ENCODE assay signal across 18 cellular contexts in the genomic region with DNA sequence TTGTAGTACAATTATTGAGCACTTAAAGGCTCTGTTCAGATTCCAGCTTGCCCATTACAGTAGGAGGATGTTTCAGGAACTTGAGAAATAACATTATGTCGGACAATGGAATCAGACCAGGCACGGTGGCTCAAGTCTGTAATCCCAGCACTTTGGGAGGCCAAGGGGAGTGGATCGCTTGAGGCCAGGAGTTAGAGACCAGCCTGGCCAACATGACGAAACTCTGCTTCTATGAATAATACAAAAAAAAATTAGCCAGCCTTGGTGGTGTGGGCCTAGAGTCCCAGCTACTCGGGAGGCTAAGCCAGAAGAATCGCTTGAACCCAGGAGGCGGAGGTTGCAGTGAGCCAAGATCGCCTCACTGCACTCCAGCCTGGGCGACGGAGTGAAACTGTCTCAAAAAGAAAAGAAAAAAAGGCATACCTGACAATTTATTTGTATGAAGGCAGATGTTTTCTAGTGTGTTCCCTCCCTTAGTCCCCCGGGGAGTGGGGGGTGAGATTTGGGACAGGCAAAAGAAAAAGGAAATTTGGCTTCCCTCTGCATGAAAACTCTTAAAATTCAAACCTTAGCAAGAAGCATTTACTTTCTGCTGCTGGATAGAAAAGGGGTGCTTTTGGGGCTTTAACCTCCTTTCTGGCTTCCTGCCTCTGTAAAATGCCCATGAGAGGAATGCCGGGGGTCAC. TPM values are rescaled to one million over a fixed set of nuclear protein-coding genes. Genes with fewer than 3 reads are reported as not detected.
DNase-seq lines count a peak whose midpoint lies in the region; ATAC-seq, FAIRE-seq and TF ChIP-seq lines count a peak whose summit lies in the region.
"Had no signal": no experiment of that assay in that cellular context is flagged by ENCODE, and none has a peak within 500 bp of the region (broad histone marks: within the 10 kb centered on the region; RNA-seq: fewer than 3 reads in every experiment).

No MANE protein-coding gene starts in this region.

- H3K36me3 ChIP-seq in SJCRH30 (no peaks in the 10 kb centered on the region), neuronal stem cell (replicated peaks in 1 of 2; ENCODE audit: control insufficient read depth in 2 of 2, insufficient read depth in 2 of 2, low read length in 2 of 2) (no peaks in the 10 kb centered on the region)

- intact Hi-C loops in Right ventricle myocardium superior (cut with DNase I), result no loop called here

- H2BK15ac ChIP-seq in neuronal stem cell (ENCODE audit: low read length), result no peak overlapping the region

- no peak overlapping the region for H3K4me2 ChIP-seq in neuronal stem cell (ENCODE audit: insufficient read depth, low read length, poor library complexity, severe bottlenecking)

- H3K14ac ChIP-seq in neuronal stem cell (ENCODE audit: low read length), result no peak overlapping the region

- no peak overlapping the region for H4K8ac ChIP-seq in neuronal stem cell (ENCODE audit: low read depth, low read length)

- no peak overlapping the region for H3K23ac ChIP-seq in neuronal stem cell (ENCODE audit: low read depth, low read length, poor library complexity)

- WGBS in neuronal stem cell (ENCODE audit: extremely low coverage in 2 of 2, insufficient read length in 2 of 2, insufficient replicate concordance in 1 of 2), 2 donors, result no CpG with 5 or more reads among the region's 12 CpGs

- no peak overlapping the region for H2BK12ac ChIP-seq in neuronal stem cell (ENCODE audit: low read length)

- H3K9me3 ChIP-seq in SJCRH30 (replicated peaks) (no peaks in the 10 kb centered on the region), neuronal stem cell (replicated peaks in 1 of 2; ENCODE audit: control insufficient read depth in 2 of 2, insufficient read depth in 1 of 2, low read depth in 1 of 2, low read length in 2 of 2) (peaks cover 0 to 6% of the 10 kb centered on the region in 2 donors)

- H3K4me1 ChIP-seq in SJCRH30, result peaks cover 17% of the 10 kb centered on the region
- H3K4me1 ChIP-seq in neuronal stem cell (ENCODE audit: control insufficient read depth in 2 of 2, insufficient read depth in 1 of 2, low read depth in 1 of 2, low read length in 2 of 2), result peaks cover 18 to 24% of the 10 kb centered on the region in 2 donors

- peak overlapping the region; percentile 42 for H2AFZ ChIP-seq in neuronal stem cell (ENCODE audit: low read length)

- no peak overlapping the region for H2BK5ac ChIP-seq in neuronal stem cell (ENCODE audit: low read length)

- H3K4me3 ChIP-seq in SJCRH30, result no peak overlapping the region
- H3K4me3 ChIP-seq in neuronal stem cell (ENCODE audit: low read length in 2 of 2), result no peak overlapping the region

- no peak overlapping the region for H4K91ac ChIP-seq in neuronal stem cell (ENCODE audit: low read depth, low read length, poor library complexity)

- TF ChIP-seq CTCF in D721Med (IDR thresholded peaks at IDR 0.05; ENCODE audit: insufficient read depth, missing control alignments), result no peak

- no peak overlapping the region for H3K18ac ChIP-seq in neuronal stem cell (ENCODE audit: low read length)

- H3K27ac ChIP-seq in SJCRH30 (peak overlapping the region; percentile 88), neuronal stem cell (replicated peaks; ENCODE audit: low read length) (no peak overlapping the region)

- H2BK120ac ChIP-seq in neuronal stem cell (ENCODE audit: low read depth, low read length), result no peak overlapping the region

- no peak overlapping the region for H3K4ac ChIP-seq in neuronal stem cell (ENCODE audit: low read length)

- H3K27me3 ChIP-seq in SJCRH30, result no peaks in the 10 kb centered on the region
- H3K27me3 ChIP-seq in neuronal stem cell (ENCODE audit: control insufficient read depth in 3 of 3, insufficient read depth in 3 of 3, low read depth in 1 of 3, low read length in 3 of 3), result no peaks in the 10 kb centered on the region

- H3K79me1 ChIP-seq in neuronal stem cell (ENCODE audit: low read depth, low read length), result no peaks in the 10 kb centered on the region

- FAIRE-seq in D721Med (lab: Jason Lieb, UNC), result peak; percentile 95

- ATAC-seq in Right ventricle myocardium superior (ENCODE audit: poor library complexity), result peak; percentile 37
- no peak for ATAC-seq in GM19328 (IDR thresholded peaks at IDR 0.05; ENCODE audit: unreplicated experiment)
- ATAC-seq: activated CD8-positive, alpha-beta memory T cell treated with anti-CD3 and anti-CD28 coated beads, Interleukin-2, amount 10 ng/mL, durations not matched to agents 7 days and 5 days had no signal

- H3K9ac ChIP-seq in neuronal stem cell (ENCODE audit: low read depth, low read length, poor library complexity), result no peak overlapping the region

- no peak for DNase-seq in D721Med (ENCODE audit: insufficient read length, low spot score)
- DNase-seq in SJCRH30, result no peak
- no peak for DNase-seq in Right ventricle myocardium superior
- DNase-seq in neuronal stem cell (ENCODE audit: low spot score), result no peak
- no peak for DNase-seq in middle frontal gyrus (ENCODE audit: extremely low spot score, low spot score)
- no peak for DNase-seq in NCI-H1092 (lab: John Stamatoyannopoulos, UW)
- DNase-seq in NCI-H146 (lab: John Stamatoyannopoulos, UW), result no peak
- DNase-seq: activated CD4-positive, CD25-positive, alpha-beta regulatory T cell treated with anti-CD3 and anti-CD28 coated beads, Interleukin-2, amount 50 U/mL, for 72 hours; activated CD8-positive, alpha-beta memory T cell treated with anti-CD3 and anti-CD28 coated beads, Interleukin-2, amount 10 ng/mL, durations not matched to agents 7 days and 5 days; activated effector memory CD4-positive, alpha-beta T cell treated with anti-CD3 and anti-CD28 coated beads, Interleukin-2, amount 50 U/mL, for 16 hours; anterior cingulate cortex; CD4-positive, alpha-beta memory T cell; cortex of kidney; NCI-H1930; NCI-H446 treated with DMSO at 0.1 percent for 48 hours; retina; SIG-M5 had no signal

- no peak overlapping the region for H2AK5ac ChIP-seq in neuronal stem cell (ENCODE audit: low read depth, low read length)

RNA-seq across cellular contexts. Expression of a gene that starts 13.8 kb away (rescaled TPM):
- 26.2 and 27.7 TPM in 2 replicates for total RNA-seq in SJCRH30 (2014; rRNA removed; shearing (Covaris generic))
- total RNA-seq in Right ventricle myocardium superior, result 53.3 TPM
- polyA plus RNA-seq in neuronal stem cell (2013, experiment 1 of 2), result 101 TPM
- 101 TPM for polyA plus RNA-seq in neuronal stem cell (2013, experiment 2 of 2)
